ENCODE assay signal across 20 cellular contexts in the genomic region with DNA sequence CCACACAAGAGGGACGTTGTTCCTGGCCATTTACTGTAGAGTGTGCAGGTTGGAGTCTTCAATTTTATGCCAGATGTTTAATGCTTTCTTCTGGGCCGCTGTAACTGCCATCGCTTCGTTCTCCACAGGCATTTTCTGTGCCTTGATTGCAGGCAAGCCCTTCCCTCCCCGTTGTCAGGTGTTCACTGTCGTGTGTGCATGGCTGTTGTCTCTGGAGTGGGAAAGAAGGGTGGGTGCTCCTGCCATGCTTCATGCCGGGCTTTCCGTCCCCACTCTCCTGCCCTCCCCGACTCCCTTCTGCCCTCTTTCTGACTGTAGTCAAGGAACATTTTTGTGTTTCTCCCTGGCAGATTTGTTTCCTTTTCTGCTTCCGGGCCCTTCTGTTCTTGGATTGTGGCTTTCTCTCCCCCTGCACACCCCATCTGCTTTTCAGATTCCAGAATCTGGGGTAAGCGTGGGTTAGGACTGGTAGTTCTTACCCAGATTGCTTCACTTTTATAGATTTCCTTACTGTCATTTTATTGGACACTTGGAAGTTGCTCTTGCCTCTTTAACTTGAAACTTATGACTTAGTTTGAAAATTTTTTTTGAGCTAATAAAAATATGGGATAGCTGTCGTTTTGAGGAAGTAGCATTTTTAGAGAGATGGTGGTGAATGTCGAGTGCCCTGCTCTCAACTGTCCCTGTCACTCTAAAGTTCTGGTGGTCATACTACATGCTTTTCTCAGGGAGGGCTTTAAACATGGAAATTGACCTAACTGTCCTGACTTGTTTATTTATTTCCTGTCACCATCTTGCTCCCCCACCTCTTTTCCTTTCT. TPM values are rescaled to one million over a fixed set of nuclear protein-coding genes. Genes with fewer than 3 reads are reported as not detected.
A peak's percentile ranks its signal among the peaks of the same experiment; 100 is the strongest.
DNase-seq lines count a peak whose midpoint lies in the region; ATAC-seq and TF ChIP-seq lines count a peak whose summit lies in the region.
"Had no signal": no experiment of that assay in that cellular context is flagged by ENCODE, and none has a peak within 500 bp of the region (broad histone marks: within the 10 kb centered on the region; RNA-seq: fewer than 3 reads in every experiment).

No MANE protein-coding gene starts in this region.

- H3F3A ChIP-seq in neural progenitor cell (ENCODE audit: low read depth): no peaks in the 10 kb centered on the region

- H3K27me3 ChIP-seq in BLaER1 treated with 17β-estradiol and CSF1 and Interleukin-3, amounts not matched to agents 10 nM and 100 nM: no peaks in the 10 kb centered on the region
- H3K27me3 ChIP-seq in neural progenitor cell (no peaks in the 10 kb centered on the region), tibial artery (no peaks in the 10 kb centered on the region)
- H3K27me3 ChIP-seq: pancreas, SJCRH30 had no signal

- H3K9me3 ChIP-seq in BLaER1 treated with 17β-estradiol and CSF1 and Interleukin-3, amounts not matched to agents 10 nM and 100 nM (replicated peaks in 1 of 11): no peaks in the 10 kb centered on the region
- no peaks in the 10 kb centered on the region for H3K9me3 ChIP-seq in neural progenitor cell (ENCODE audit: low read depth)
- H3K9me3 ChIP-seq in tibial artery: no peaks in the 10 kb centered on the region
- H3K9me3 ChIP-seq: pancreas, SJCRH30 had no signal

- no peaks in the 10 kb centered on the region for H3K4me1 Mint-ChIP-seq in activated T-helper 1 cell treated with anti-CD3 and anti-CD28 coated beads, Interleukin-12 subunit alpha, Interleukin-12 subunit beta, Interleukin-2, Interleukin-4 antibody, amounts not matched to agents 30 ng/mL and 10 ng/mL and 1 ng/mL, durations not matched to agents 14 hours and 24 hours and 36 hours (ENCODE audit: low read depth)
- H3K4me1 Mint-ChIP-seq in neural progenitor cell: no peaks in the 10 kb centered on the region
- H3K4me1 Mint-ChIP-seq in activated T-cell treated with anti-CD3 and anti-CD28 coated beads, Interleukin-2, amount 50 U/mL, for 4 hours (ENCODE audit: low read depth): peaks cover 6% of the 10 kb centered on the region

- H3K4me2 ChIP-seq in BLaER1 treated with 17β-estradiol and CSF1 and Interleukin-3, amounts not matched to agents 10 nM and 100 nM: peak overlapping the region; percentile 19 to 89 (median 60)
- no peak overlapping the region for H3K4me2 ChIP-seq in neural progenitor cell

- no peak for TF ChIP-seq CTCF in neural progenitor cell (IDR thresholded peaks at IDR 0.05)
- no peak for TF ChIP-seq CTCF in tibial artery (IDR thresholded peaks at IDR 0.05)

- peak overlapping the region; percentile 32 for H3K27ac Mint-ChIP-seq in activated T-helper 1 cell treated with anti-CD3 and anti-CD28 coated beads, Interleukin-12 subunit alpha, Interleukin-12 subunit beta, Interleukin-2, Interleukin-4 antibody, amounts not matched to agents 30 ng/mL and 10 ng/mL and 1 ng/mL, durations not matched to agents 14 hours and 24 hours and 36 hours
- no peak overlapping the region for H3K27ac Mint-ChIP-seq in neural progenitor cell
- H3K27ac Mint-ChIP-seq: activated T-cell treated with anti-CD3 and anti-CD28 coated beads, Interleukin-2, amount 50 U/mL, for 24 hours had no signal

- H3K27me3 Mint-ChIP-seq in activated T-helper 1 cell treated with anti-CD3 and anti-CD28 coated beads, Interleukin-12 subunit alpha, Interleukin-12 subunit beta, Interleukin-2, Interleukin-4 antibody, amounts not matched to agents 30 ng/mL and 10 ng/mL and 1 ng/mL, durations not matched to agents 14 hours and 24 hours and 36 hours (ENCODE audit: insufficient read depth): no peaks in the 10 kb centered on the region
- H3K27me3 Mint-ChIP-seq in neural progenitor cell (ENCODE audit: insufficient read depth, low read depth): no peaks in the 10 kb centered on the region
- H3K27me3 Mint-ChIP-seq in activated T-cell treated with anti-CD3 and anti-CD28 coated beads, Interleukin-2, amount 50 U/mL, for 4 hours (ENCODE audit: low read depth): no peaks in the 10 kb centered on the region
- H3K27me3 Mint-ChIP-seq: activated T-cell treated with anti-CD3 and anti-CD28 coated beads, Interleukin-2, amount 50 U/mL, for 24 hours; effector memory CD8-positive, alpha-beta T cell had no signal

- H3K4me3 Mint-ChIP-seq in activated T-helper 1 cell treated with anti-CD3 and anti-CD28 coated beads, Interleukin-12 subunit alpha, Interleukin-12 subunit beta, Interleukin-2, Interleukin-4 antibody, amounts not matched to agents 30 ng/mL and 10 ng/mL and 1 ng/mL, durations not matched to agents 14 hours and 24 hours and 36 hours: no peak overlapping the region
- H3K4me3 Mint-ChIP-seq in neural progenitor cell: no peak overlapping the region
- H3K4me3 Mint-ChIP-seq in activated T-cell treated with anti-CD3 and anti-CD28 coated beads, Interleukin-2, amount 50 U/mL, for 4 hours: no peak overlapping the region
- H3K4me3 Mint-ChIP-seq: activated T-cell treated with anti-CD3 and anti-CD28 coated beads, Interleukin-2, amount 50 U/mL, for 24 hours; effector memory CD8-positive, alpha-beta T cell had no signal

- H3K9ac ChIP-seq in BLaER1 treated with 17β-estradiol and CSF1 and Interleukin-3, amounts not matched to agents 10 nM and 100 nM: peak overlapping the region in 6 of 11 experiments; percentile 1 to 71 (median 21); a peak in 5 of 22 replicates
- peak overlapping the region; percentile 54 for H3K9ac ChIP-seq in neural progenitor cell

- H3K9me3 Mint-ChIP-seq in activated T-helper 1 cell treated with anti-CD3 and anti-CD28 coated beads, Interleukin-12 subunit alpha, Interleukin-12 subunit beta, Interleukin-2, Interleukin-4 antibody, amounts not matched to agents 30 ng/mL and 10 ng/mL and 1 ng/mL, durations not matched to agents 14 hours and 24 hours and 36 hours: no peaks in the 10 kb centered on the region
- H3K9me3 Mint-ChIP-seq in neural progenitor cell: no peaks in the 10 kb centered on the region
- H3K9me3 Mint-ChIP-seq in activated T-cell treated with anti-CD3 and anti-CD28 coated beads, Interleukin-2, amount 50 U/mL, for 4 hours: no peaks in the 10 kb centered on the region
- H3K9me3 Mint-ChIP-seq: activated T-cell treated with anti-CD3 and anti-CD28 coated beads, Interleukin-2, amount 50 U/mL, for 24 hours; effector memory CD8-positive, alpha-beta T cell had no signal

- H3K4me1 ChIP-seq in BLaER1 treated with 17β-estradiol and CSF1 and Interleukin-3, amounts not matched to agents 10 nM and 100 nM: peaks cover 14 to 42% (median 28%) of the 10 kb centered on the region in 10 experiments
- H3K4me1 ChIP-seq in neural progenitor cell (no peaks in the 10 kb centered on the region), tibial artery (no peaks in the 10 kb centered on the region)
- H3K4me1 ChIP-seq: pancreas, SJCRH30 had no signal

- DNase-seq in G401 (ENCODE audit: low spot score) (peak; percentile 13), neural progenitor cell (ENCODE audit: low spot score) (no peak), tibial artery (no peak)
- no peak for DNase-seq in activated T-helper 1 cell treated with anti-CD3 and anti-CD28 coated beads, Interleukin-12 subunit alpha, Interleukin-12 subunit beta, Interleukin-2, Interleukin-4 antibody, amounts not matched to agents 30 ng/mL and 10 ng/mL and 1 ng/mL, durations not matched to agents 14 hours and 24 hours and 36 hours (ENCODE audit: low spot score)
- DNase-seq in activated T-cell treated with anti-CD3 and anti-CD28 coated beads, Interleukin-2, amount 50 U/mL, for 4 hours: no peak
- DNase-seq: activated CD4-positive, alpha-beta T cell treated with anti-CD3 and anti-CD28 coated beads, Interleukin-2, amount 50 U/mL, for 4 hours; activated T-cell treated with anti-CD3 and anti-CD28 coated beads, Interleukin-2, amount 50 U/mL, for 24 hours; central memory CD4-positive, alpha-beta T cell; effector memory CD8-positive, alpha-beta T cell; GOT3; hypothalamus; left colon; midbrain; NCI-H2029; pancreas; SJCRH30; stimulated activated CD4-positive, alpha-beta T cell treated with anti-CD3 and anti-CD28 coated beads, Interleukin-2, amount 100 ng/mL, for 48 hours had no signal

- peaks cover 29% of the 10 kb centered on the region for H3K36me3 Mint-ChIP-seq in activated T-helper 1 cell treated with anti-CD3 and anti-CD28 coated beads, Interleukin-12 subunit alpha, Interleukin-12 subunit beta, Interleukin-2, Interleukin-4 antibody, amounts not matched to agents 30 ng/mL and 10 ng/mL and 1 ng/mL, durations not matched to agents 14 hours and 24 hours and 36 hours (ENCODE audit: low read depth)
- H3K36me3 Mint-ChIP-seq in neural progenitor cell: peaks cover 4% of the 10 kb centered on the region
- H3K36me3 Mint-ChIP-seq in activated T-cell treated with anti-CD3 and anti-CD28 coated beads, Interleukin-2, amount 50 U/mL, for 4 hours (ENCODE audit: insufficient read depth): peaks cover 28% of the 10 kb centered on the region

- intact Hi-C loops in activated T-helper 1 cell treated with anti-CD3 and anti-CD28 coated beads, Interleukin-12 subunit alpha, Interleukin-12 subunit beta, Interleukin-2, Interleukin-4 antibody, amounts not matched to agents 30 ng/mL and 10 ng/mL and 1 ng/mL, durations not matched to agents 14 hours and 24 hours and 36 hours (cut with micrococcal nuclease): no loop called here
- intact Hi-C loops in tibial artery (cut with DNase I; ENCODE audit: low total_unique reads): no loop called here

- peak overlapping the region in 1 of 10 experiments; percentile 1; a peak in 1 of 20 replicates for H3K4me3 ChIP-seq in BLaER1 treated with 17β-estradiol and CSF1 and Interleukin-3, amounts not matched to agents 10 nM and 100 nM
- H3K4me3 ChIP-seq in neural progenitor cell: no peak overlapping the region
- no peak overlapping the region for H3K4me3 ChIP-seq in tibial artery
- H3K4me3 ChIP-seq: pancreas, SJCRH30 had no signal

- in situ Hi-C loops in G401 (cut with HindIII; ENCODE audit: low sequenced_read_pairs): no loop called here

- H3K79me2 ChIP-seq in neural progenitor cell (ENCODE audit: low read depth): peaks cover 10% of the 10 kb centered on the region

- H2AFZ ChIP-seq in neural progenitor cell (replicated peaks): no peak overlapping the region

- H3K36me3 ChIP-seq in BLaER1 treated with 17β-estradiol and CSF1 and Interleukin-3, amounts not matched to agents 10 nM and 100 nM: peaks cover 47 to 93% (median 89%) of the 10 kb centered on the region in 11 experiments
- peaks cover 9% of the 10 kb centered on the region for H3K36me3 ChIP-seq in neural progenitor cell
- H3K36me3 ChIP-seq in tibial artery: peaks cover 27 to 50% (median 30%) of the 10 kb centered on the region in 3 donors

- peaks cover 9 to 48% (median 37%) of the 10 kb centered on the region in 11 experiments; a peak in 18 of 22 replicates for H4K20me1 ChIP-seq in BLaER1 treated with 17β-estradiol and CSF1 and Interleukin-3, amounts not matched to agents 10 nM and 100 nM
- H4K20me1 ChIP-seq in neural progenitor cell (ENCODE audit: low read depth): peaks cover 32% of the 10 kb centered on the region

- H3K27ac ChIP-seq in BLaER1 treated with 17β-estradiol and CSF1 and Interleukin-3, amounts not matched to agents 10 nM and 100 nM: peak overlapping the region in 8 of 11 experiments; percentile 3 to 34 (median 18); a peak in 7 of 22 replicates
- H3K27ac ChIP-seq in neural progenitor cell: no peak overlapping the region
- no peak overlapping the region for H3K27ac ChIP-seq in tibial artery
- H3K27ac ChIP-seq: C4-2B, pancreas, SJCRH30 had no signal

- ATAC-seq in activated T-cell treated with anti-CD3 and anti-CD28 coated beads, Interleukin-2, amount 50 U/mL, for 4 hours: no peak
- ATAC-seq in GM18520 (IDR thresholded peaks at IDR 0.05; ENCODE audit: unreplicated experiment): no peak
- ATAC-seq: effector memory CD8-positive, alpha-beta T cell; left colon; pancreas had no signal

RNA-seq across cellular contexts. Expression of a gene that starts 15.8 kb away (rescaled TPM):
- 13.4 and 22.5 TPM in 2 replicates for total RNA-seq in G401 (2014; rRNA removed; shearing (Covaris generic))
- total RNA-seq in activated T-helper 1 cell treated with anti-CD3 and anti-CD28 coated beads, Interleukin-12 subunit alpha, Interleukin-12 subunit beta, Interleukin-2, Interleukin-4 antibody, amounts not matched to agents 30 ng/mL and 10 ng/mL and 1 ng/mL, durations not matched to agents 14 hours and 24 hours and 36 hours: 31.2 and 32.0 TPM in 2 replicates
- 40.3 and 58.7 TPM in 2 replicates for total RNA-seq in neural progenitor cell (ENCODE audit: low replicate concordance)
- 10 to 100 TPM; 13.1 to 14.7 (median 14.6) TPM for total RNA-seq in activated T-cell treated with anti-CD3 and anti-CD28 coated beads, Interleukin-2, amount 50 U/mL, for 4 hours

RNA-seq across cellular contexts. Expression of a gene that starts 59.1 kb away (rescaled TPM):
- total RNA-seq in G401 (2014; rRNA removed; shearing (Covaris generic)): 48.4 and 53.7 TPM in 2 replicates
- total RNA-seq in activated T-helper 1 cell treated with anti-CD3 and anti-CD28 coated beads, Interleukin-12 subunit alpha, Interleukin-12 subunit beta, Interleukin-2, Interleukin-4 antibody, amounts not matched to agents 30 ng/mL and 10 ng/mL and 1 ng/mL, durations not matched to agents 14 hours and 24 hours and 36 hours: 121 and 124 TPM in 2 replicates
- total RNA-seq in neural progenitor cell (ENCODE audit: low replicate concordance): 40.5 and 48.6 TPM in 2 replicates
- total RNA-seq in activated T-cell treated with anti-CD3 and anti-CD28 coated beads, Interleukin-2, amount 50 U/mL, for 4 hours: 100 to 1,000 TPM; 160 to 179 (median 174) TPM

Comparison
In these comparisons a context has a peak if more than half of its experiments do, and no peak if none do; other contexts are left out.
1. H3K27ac ChIP-seq: peak in BLaER1 treated with 17β-estradiol and CSF1 and Interleukin-3, amounts not matched to agents 10 nM and 100 nM (8 of 11); none in neural progenitor cell (single experiment) and tibial artery (0 of 2).